ENCODE assay signal across 11 cellular contexts in genomic region chr5:53019320-53019719, GRCh38.
DNase-seq lines count a peak whose midpoint lies in the region; ATAC-seq and TF ChIP-seq lines count a peak whose summit lies in the region.
"Had no signal": no experiment of that assay in that cellular context is flagged by ENCODE, and none has a peak within 500 bp of the region (broad histone marks: within the 10 kb centered on the region; RNA-seq: fewer than 3 reads in every experiment).

No MANE protein-coding gene starts in this region.

- H3K4me3 ChIP-seq in fibroblast of mammary gland (ENCODE audit: control insufficient read depth, low read depth, low read length), result no peak overlapping the region

- DNase-seq in DMS53 (lab: John Stamatoyannopoulos, UW) (peak; percentile 37), DMS53 treated with DMSO at 0.1 percent for 48 hours (lab: John Stamatoyannopoulos, UW; ENCODE audit: unreplicated experiment) (no peak), fibroblast of mammary gland (ENCODE audit: low read depth) (peak; percentile 79)
- DNase-seq: activated CD8-positive, alpha-beta T cell treated with anti-CD3 and anti-CD28 coated beads for 36 hours; activated naive CD4-positive, alpha-beta T cell treated with Interleukin-2 at 50 U/mL for 16 hours; NCI-H1417 had no signal

- peak; percentile 57 for ATAC-seq in SK-N-SH treated with all-trans-retinoic acid at 6 μM for 48 hours
- ATAC-seq in HG03354 (IDR thresholded peaks at IDR 0.05; ENCODE audit: poor library complexity, severe bottlenecking, unreplicated experiment), result no peak
- ATAC-seq in GM21360 (IDR thresholded peaks at IDR 0.05; ENCODE audit: unreplicated experiment), result no peak
- ATAC-seq in GM21526 (IDR thresholded peaks at IDR 0.05; ENCODE audit: low FRiP score, unreplicated experiment), result no peak
- no peak for ATAC-seq in HG03521 (IDR thresholded peaks at IDR 0.05; ENCODE audit: unreplicated experiment)
- ATAC-seq: activated CD8-positive, alpha-beta T cell treated with anti-CD3 and anti-CD28 coated beads for 36 hours had no signal

- TF ChIP-seq CTCF in fibroblast of mammary gland (conservative IDR thresholded peaks at IDR 0.05; ENCODE audit: control insufficient read depth, insufficient read depth, low read depth, low read length), result peak; percentile 19

TF ChIP-seq in SK-N-SH treated with all-trans-retinoic acid at 6 μM for 48 hours, 23 proteins besides CTCF, POLR2A, EP300 and RAD21:
- TF ChIP-seq ISL1 (CRISPR knock-in tag; IDR thresholded peaks at IDR 0.05), result peak; percentile 47
- TF ChIP-seq ZFP3 (CRISPR knock-in tag; IDR thresholded peaks at IDR 0.05), result peak; percentile 66
- no peak for TF ChIP-seq TCF4 (CRISPR knock-in tag; IDR thresholded peaks at IDR 0.05; ENCODE audit: borderline replicate concordance)
- no peak for TF ChIP-seq ARNTL (CRISPR knock-in tag; IDR thresholded peaks at IDR 0.05; ENCODE audit: borderline replicate concordance, low read depth)
